ENCODE assay signal across 2 cellular contexts in the genomic region with DNA sequence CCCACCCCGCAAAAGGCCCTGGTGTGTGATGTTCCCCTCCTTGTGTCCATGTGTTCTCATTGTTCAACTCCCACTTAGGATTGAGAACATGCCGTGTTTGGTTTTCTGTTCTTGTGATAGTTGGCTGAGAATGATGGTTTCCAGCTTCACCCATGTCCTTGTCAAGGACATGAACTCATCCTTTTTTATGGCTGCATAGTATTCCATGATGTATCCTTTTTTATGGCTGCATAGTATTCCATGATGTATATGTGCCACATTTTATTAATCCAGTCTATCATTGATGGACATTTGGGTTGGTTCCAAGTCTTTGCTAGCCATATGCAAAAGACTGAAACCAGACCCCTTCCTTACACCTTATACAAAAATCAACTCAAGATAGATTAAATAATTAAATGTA.
A peak's percentile ranks its signal among the peaks of the same experiment; 100 is the strongest.
TF ChIP-seq lines count a peak whose summit lies in the region.

No MANE protein-coding gene starts in this region.

TF ChIP-seq in HEK293, 187 proteins besides CTCF, POLR2A, EP300 and RAD21 (continued from another document):
- TF ChIP-seq, protein P1, sequence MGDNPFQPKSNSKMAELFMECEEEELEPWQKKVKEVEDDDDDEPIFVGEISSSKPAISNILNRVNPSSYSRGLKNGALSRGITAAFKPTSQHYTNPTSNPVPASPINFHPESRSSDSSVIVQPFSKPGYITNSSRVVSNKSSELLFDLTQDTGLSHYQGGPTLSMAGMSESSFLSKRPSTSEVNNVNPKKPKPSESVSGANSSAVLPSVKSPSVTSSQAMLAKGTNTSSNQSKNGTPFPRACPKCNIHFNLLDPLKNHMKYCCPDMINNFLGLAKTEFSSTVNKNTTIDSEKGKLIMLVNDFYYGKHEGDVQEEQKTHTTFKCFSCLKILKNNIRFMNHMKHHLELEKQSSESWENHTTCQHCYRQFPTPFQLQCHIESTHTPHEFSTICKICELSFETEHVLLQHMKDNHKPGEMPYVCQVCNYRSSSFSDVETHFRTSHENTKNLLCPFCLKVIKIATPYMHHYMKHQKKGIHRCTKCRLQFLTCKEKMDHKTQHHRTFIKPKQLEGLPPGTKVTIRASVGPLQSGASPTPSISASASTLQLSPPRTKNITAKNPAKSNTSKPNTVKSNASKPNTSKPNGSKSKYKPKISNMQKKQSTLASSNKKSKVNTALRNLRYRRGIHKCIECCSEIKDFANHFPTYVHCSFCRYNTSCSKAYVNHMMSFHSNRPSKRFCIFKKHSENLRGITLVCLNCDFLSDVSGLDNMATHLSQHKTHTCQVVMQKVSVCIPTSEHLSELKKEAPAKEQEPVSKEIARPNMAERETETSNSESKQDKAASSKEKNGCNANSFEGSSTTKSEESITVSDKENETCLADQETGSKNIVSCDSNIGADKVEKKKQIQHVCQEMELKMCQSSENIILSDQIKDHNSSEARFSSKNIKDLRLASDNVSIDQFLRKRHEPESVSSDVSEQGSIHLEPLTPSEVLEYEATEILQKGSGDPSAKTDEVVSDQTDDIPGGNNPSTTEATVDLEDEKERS (tag by site-specific recombination; IDR thresholded peaks at IDR 0.05): 0 out of 2 replicates have a peak, but pooled peaks have one; percentile 73

TF ChIP-seq in K562, 482 proteins besides CTCF, POLR2A, EP300 and RAD21 (continued from another document):
- TF ChIP-seq ZNF146 (CRISPR knock-in tag; IDR thresholded peaks at IDR 0.05; ENCODE audit: unreplicated experiment) (peak; percentile 98), RBM25 (IDR thresholded peaks at IDR 0.05; ENCODE audit: low read depth, low read length, severe bottlenecking) (peak; percentile 49)
